8 cellular contexts compared by ENCODE assay signal in the genomic region with DNA sequence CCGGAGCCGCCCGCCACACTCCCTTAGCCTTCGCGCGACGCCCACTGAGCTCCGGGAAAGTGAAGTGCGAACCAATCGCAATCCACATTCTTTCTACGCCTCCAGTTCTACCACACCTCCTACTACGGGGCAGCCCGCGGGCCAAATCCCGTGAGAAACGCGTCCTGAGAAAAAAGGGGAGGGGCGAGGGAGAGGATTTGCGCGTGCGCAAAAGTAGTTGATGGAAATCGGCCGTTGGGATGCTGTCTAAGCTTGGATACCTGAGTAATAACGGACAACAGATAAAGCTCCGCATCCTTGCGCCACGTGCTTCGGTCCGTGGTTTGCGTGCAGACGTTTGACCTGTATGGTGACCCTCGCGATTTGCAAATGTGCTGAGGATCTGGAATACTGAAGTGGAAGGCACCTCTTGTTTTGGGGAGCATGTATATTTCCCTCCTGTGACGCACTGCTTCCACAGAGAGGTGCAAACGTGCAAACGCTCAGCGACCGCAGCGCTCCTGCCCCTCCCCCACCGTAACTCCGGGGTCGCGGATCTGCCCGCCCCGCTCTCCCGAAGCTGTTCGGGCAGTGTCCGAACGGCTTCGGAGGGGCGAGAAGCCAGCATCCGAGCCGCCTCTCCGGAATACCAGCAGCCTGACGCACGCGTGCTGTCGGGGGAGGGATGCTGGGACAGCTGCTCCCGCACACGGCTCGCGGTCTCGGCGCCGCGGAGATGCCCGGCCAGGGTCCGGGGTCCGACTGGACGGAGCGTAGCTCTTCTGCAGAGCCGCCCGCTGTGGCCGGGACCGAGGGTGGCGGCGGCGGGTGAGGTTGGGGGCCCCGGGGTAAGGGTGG.
DNase-seq lines count a peak whose midpoint lies in the region; ATAC-seq and TF ChIP-seq lines count a peak whose summit lies in the region.

A gene with protein sequence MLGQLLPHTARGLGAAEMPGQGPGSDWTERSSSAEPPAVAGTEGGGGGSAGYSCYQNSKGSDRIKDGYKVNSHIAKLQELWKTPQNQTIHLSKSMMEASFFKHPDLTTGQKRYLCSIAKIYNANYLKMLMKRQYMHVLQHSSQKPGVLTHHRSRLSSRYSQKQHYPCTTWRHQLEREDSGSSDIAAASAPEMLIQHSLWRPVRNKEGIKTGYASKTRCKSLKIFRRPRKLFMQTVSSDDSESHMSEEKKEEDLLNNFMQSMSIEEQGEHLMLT (plus strand): TSS at position 634 of the 837 bp plus-strand sequence. CDS start 31 bp downstream, at position 665.
A gene (minus strand): TSS at position 46 of the 837 bp plus-strand sequence. CDS start 54 bp downstream, outside the sequence.

- peaks cover 26% of the 10 kb centered on the region for H3K4me1 Mint-ChIP-seq in central memory CD8-positive, alpha-beta T cell

- peak within 1 kb of the TSS; percentile 88 for H3K4me3 Mint-ChIP-seq in central memory CD8-positive, alpha-beta T cell

- DNase-seq in AG09309 (ENCODE audit: low read depth) (peak; percentile 90), NCI-H446 (lab: John Stamatoyannopoulos, UW) (peak; percentile 93 to 98), iris pigment epithelial cell (ENCODE audit: low read depth) (peak; percentile 98)
- DNase-seq in activated CD4-positive, CD25-positive, alpha-beta regulatory T cell treated with anti-CD3 and anti-CD28 coated beads, Interleukin-2, amount 50 U/mL, for 16 hours (ENCODE audit: low read depth, low spot score) = peak; percentile 93
- DNase-seq in central memory CD8-positive, alpha-beta T cell (ENCODE audit: low spot score in 2 of 2) = peak; percentile 88 to 93
- peak; percentile 89 to 91 for DNase-seq in stimulated activated CD4-positive, alpha-beta T cell treated with anti-CD3 and anti-CD28 coated beads, Interleukin-12 subunit alpha, Interleukin-12 subunit beta, amount 100 ng/mL, for 24 hours (ENCODE audit: low read depth in 2 of 2)

- H3K27me3 Mint-ChIP-seq in central memory CD8-positive, alpha-beta T cell = no peaks in the 10 kb centered on the region

- H3K4me3 ChIP-seq in AG09309 (ENCODE audit: control insufficient read depth, low read depth, low read length) = peak within 1 kb of the TSS; percentile 97

- no peaks in the 10 kb centered on the region for H3K9me3 Mint-ChIP-seq in central memory CD8-positive, alpha-beta T cell

- peak within 1 kb of the TSS; percentile 93 for H3K27ac Mint-ChIP-seq in central memory CD8-positive, alpha-beta T cell (ENCODE audit: low read depth)

- no peak for TF ChIP-seq CTCF in AG09309 (IDR thresholded peaks at IDR 0.05; ENCODE audit: control insufficient read depth, insufficient read depth, low read depth, low read length, missing control alignments)

- ATAC-seq in GM19025 (IDR thresholded peaks at IDR 0.05; ENCODE audit: low read depth, unreplicated experiment) = peak; percentile 55
- ATAC-seq in HG03342 (IDR thresholded peaks at IDR 0.05; ENCODE audit: unreplicated experiment) = peak; percentile 61
- ATAC-seq in central memory CD8-positive, alpha-beta T cell (replicated peaks; ENCODE audit: extremely low read depth, poor library complexity, severe bottlenecking) = peak; percentile 82

- peaks cover 21% of the 10 kb centered on the region for H3K36me3 Mint-ChIP-seq in central memory CD8-positive, alpha-beta T cell (ENCODE audit: insufficient read depth)

Comparison
In these comparisons a context has a peak if more than half of its experiments do, and no peak if none do; other contexts are left out.
1. Peak in every context shown above with its lines: DNase-seq, ATAC-seq and H3K4me3 ChIP-seq.